ENCODE assay signal across 8 cellular contexts in genomic region chr19:6800991-6801396, GRCh38. TPM values are rescaled to one million over a fixed set of nuclear protein-coding genes. Genes with fewer than 3 reads are reported as not detected.
DNase-seq lines count a peak whose midpoint lies in the region; ATAC-seq, FAIRE-seq and TF ChIP-seq lines count a peak whose summit lies in the region.
"Had no signal": no experiment of that assay in that cellular context is flagged by ENCODE, and none has a peak within 500 bp of the region (broad histone marks: within the 10 kb centered on the region; RNA-seq: fewer than 3 reads in every experiment).

No MANE protein-coding gene starts in this region.

- H4K20me1 ChIP-seq in OCI-LY1 (ENCODE audit: insufficient read depth, low read length) = no peaks in the 10 kb centered on the region

- no peak for DNase-seq in effector memory CD8-positive, alpha-beta T cell
- DNase-seq in spleen (no peak), cerebellum (ENCODE audit: low spot score) (no peak), frontal cortex (ENCODE audit: low spot score in 2 of 2) (no peak), NCI-H524 treated with DMSO at 0.1 percent for 48 hours (lab: John Stamatoyannopoulos, UW) (no peak)

- no peaks in the 10 kb centered on the region for H3K9me3 Mint-ChIP-seq in effector memory CD8-positive, alpha-beta T cell

- no peaks in the 10 kb centered on the region for H3K27me3 ChIP-seq in OCI-LY1 (ENCODE audit: insufficient read depth, low read length)
- H3K27me3 ChIP-seq in spleen (replicated peaks in 1 of 7) = no peaks in the 10 kb centered on the region

- H3K4me2 ChIP-seq in OCI-LY1 (ENCODE audit: low read length) = peak overlapping the region; percentile 74

- H3K36me3 Mint-ChIP-seq in effector memory CD8-positive, alpha-beta T cell (ENCODE audit: insufficient read depth) = peaks cover 32% of the 10 kb centered on the region

- no peaks in the 10 kb centered on the region for H3F3A ChIP-seq in OCI-LY1 (ENCODE audit: insufficient read depth, low read length)

- FAIRE-seq in frontal cortex (lab: Jason Lieb, UNC) = no peak

- H3K27me3 Mint-ChIP-seq in effector memory CD8-positive, alpha-beta T cell = no peaks in the 10 kb centered on the region

- H3K36me3 ChIP-seq in OCI-LY1 (ENCODE audit: insufficient read depth, low read length) (peaks cover 8% of the 10 kb centered on the region; the same call in 1 of the 2 replicates), spleen (peaks cover 0 to 13% (median 0%) of the 10 kb centered on the region in 6 donors)

- intact Hi-C loops in spleen (cut with DNase I; ENCODE audit: low total_unique reads) = no loop called here

- peaks cover 44% of the 10 kb centered on the region for H3K4me1 ChIP-seq in OCI-LY1 (ENCODE audit: insufficient read depth, low read length, severe bottlenecking)
- H3K4me1 ChIP-seq in spleen = peaks cover 4 to 97% (median 65%) of the 10 kb centered on the region in 6 donors

- H3K27ac ChIP-seq in OCI-LY1 (ENCODE audit: low read depth, low read length, poor library complexity, severe bottlenecking) = peak overlapping the region; percentile 99
- peak overlapping the region; percentile 66 to 94 (median 85) for H3K27ac ChIP-seq in spleen

- H3K4me1 Mint-ChIP-seq in effector memory CD8-positive, alpha-beta T cell (ENCODE audit: low read depth in 2 of 2) = peaks cover 50 to 65% of the 10 kb centered on the region in 2 donors

- peak overlapping the region; percentile 78 to 96 for H3K27ac Mint-ChIP-seq in effector memory CD8-positive, alpha-beta T cell

- H2AFZ ChIP-seq in OCI-LY1 (ENCODE audit: low read length) = no peak overlapping the region

- H3K4me3 Mint-ChIP-seq in effector memory CD8-positive, alpha-beta T cell = peak overlapping the region; percentile 88 to 89

- H3K4me3 ChIP-seq in OCI-LY1 (ENCODE audit: low read depth, low read length, poor library complexity, severe bottlenecking) = peak overlapping the region; percentile 67
- H3K4me3 ChIP-seq in spleen = peak overlapping the region; percentile 14 to 68 (median 44)

- WGBS in spleen, 5 donors = 14 to 35% (median 27%) methylated on average over 4 to 8 of the region's 8 CpGs

- ATAC-seq in GM21825 (IDR thresholded peaks at IDR 0.05; ENCODE audit: unreplicated experiment) = peak; percentile 8
- ATAC-seq in effector memory CD8-positive, alpha-beta T cell (replicated peaks) = no peak

- H3K9me3 ChIP-seq in OCI-LY1 (ENCODE audit: low read length) (no peaks in the 10 kb centered on the region), spleen (no peaks in the 10 kb centered on the region)

- peak overlapping the region; percentile 85 for H3K9ac ChIP-seq in OCI-LY1 (ENCODE audit: low read length)

- TF ChIP-seq CTCF in OCI-LY1 (IDR thresholded peaks at IDR 0.05; ENCODE audit: low read length) = no peak
- no peak for TF ChIP-seq CTCF in spleen (IDR thresholded peaks at IDR 0.05 in 8 of 11, conservative IDR thresholded peaks at IDR 0.05 in 3 of 11)

- no peak for TF ChIP-seq POLR2A in spleen (IDR thresholded peaks at IDR 0.05)

- H3K9me2 ChIP-seq in OCI-LY1 (ENCODE audit: low read depth, low read length) = no peaks in the 10 kb centered on the region

- H3K79me2 ChIP-seq in OCI-LY1 (ENCODE audit: insufficient read depth, low read length) = peaks cover 35% of the 10 kb centered on the region

RNA-seq across cellular contexts. Expression of gene VAV1, which starts 28.5 kb away (rescaled TPM):
- total RNA-seq in spleen (100 to 1,000 TPM in 1 of 7 donors, 10 to 100 TPM in 6; 73.4 to 151 (median 90.1) TPM), cerebellum (1.8 TPM), frontal cortex (0.82 TPM)
- polyA plus RNA-seq in spleen = 10 to 100 TPM; 34.8 to 48.8 (median 40.9) TPM
- total RNA-seq: SK-MEL-5 had no signal

RNA-seq across cellular contexts. Expression of gene SH2D3A, which starts 33.8 kb away (rescaled TPM):
- total RNA-seq in spleen = 10 to 100 TPM in 5 of 7 donors, 1 to 10 TPM in 2; 7.5 to 17.1 (median 11.8) TPM
- polyA plus RNA-seq in spleen = 10 to 100 TPM in 1 of 3 donors, 1 to 10 TPM in 2; 7.6 to 10.0 (median 9.3) TPM
- 4.9 TPM for total RNA-seq in cerebellum
- 0.82 TPM for total RNA-seq in frontal cortex

Comparison
In these comparisons a context has a peak if more than half of its experiments do, and no peak if none do; other contexts are left out.
1. RNA of gene VAV1, which starts 28.5 kb away (total RNA-seq): 73.4 to 151 TPM in spleen; 1.8 TPM in cerebellum (single experiment) and 0.82 TPM in frontal cortex (single experiment); every median in the first group is over 10 times any median in the second.